Comparison of ENCODE assay signal across 8 cellular contexts in the genomic region with DNA sequence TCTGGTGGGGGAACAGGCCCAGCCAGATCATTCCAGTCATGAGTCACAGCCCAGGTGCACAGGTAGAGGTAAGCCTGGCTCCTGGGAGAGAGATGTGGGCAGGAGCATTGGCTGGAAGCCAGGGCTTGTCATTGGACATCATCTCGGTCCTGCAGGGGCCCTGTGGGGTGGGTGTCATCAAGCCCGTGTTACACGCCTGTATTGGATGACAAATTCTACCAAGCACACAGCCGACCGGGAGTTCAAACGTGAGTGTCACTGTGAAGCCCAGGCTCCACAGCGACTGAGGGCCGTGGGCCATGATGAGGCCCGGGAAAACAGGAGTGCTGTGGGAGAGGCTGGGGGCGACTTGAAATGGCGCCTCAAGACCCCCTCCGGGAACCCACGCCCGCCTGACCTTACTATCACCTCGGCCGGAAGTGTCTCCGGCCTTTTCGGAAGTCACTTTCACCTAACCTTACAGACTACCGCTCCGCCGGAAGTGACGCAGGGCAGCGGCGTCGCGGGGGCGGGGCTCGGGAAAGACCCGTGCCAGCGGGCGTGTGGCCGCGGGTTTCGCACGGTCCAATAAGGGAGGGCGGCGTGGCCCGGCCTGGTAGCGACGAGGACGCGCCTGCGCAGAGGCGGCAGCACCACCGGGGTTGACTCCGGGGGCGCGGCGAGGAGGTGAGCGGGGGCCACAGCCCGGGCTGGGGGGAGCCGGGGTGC. TPM values are rescaled to one million over a fixed set of nuclear protein-coding genes. Genes with fewer than 3 reads are reported as not detected.
A peak's percentile ranks its signal among the peaks of the same experiment; 100 is the strongest.
DNase-seq lines count a peak whose midpoint lies in the region; ATAC-seq and TF ChIP-seq lines count a peak whose summit lies in the region.

A gene (plus strand): TSS at position 629 of the 708 bp plus-strand sequence. CDS start 1,293 bp downstream, outside the sequence.

- H3K36me3 ChIP-seq in ascending aorta = peaks cover 28 to 32% of the 10 kb centered on the region in 2 donors
- peaks cover 6% of the 10 kb centered on the region for H3K36me3 ChIP-seq in rectal smooth muscle tissue (ENCODE audit: control insufficient read depth, insufficient read depth, low read length)
- H3K36me3 ChIP-seq in aorta (ENCODE audit: control insufficient read depth in 1 of 2, insufficient read depth in 2 of 2, low read length in 1 of 2) = peaks cover 0 to 2% of the 10 kb centered on the region in 2 donors

- H3K36me3 Mint-ChIP-seq in T-helper 2 cell treated with Interferon-gamma antibody and Interleukin-4, amounts not matched to agents 5 μg/mL and 100 μg/mL, for 36 hours (ENCODE audit: low read depth) = peaks cover 36% of the 10 kb centered on the region

- H3K27me3 ChIP-seq in ascending aorta (no peaks in the 10 kb centered on the region), right cardiac atrium (ENCODE audit: control insufficient read depth, insufficient read depth) (no peaks in the 10 kb centered on the region), rectal smooth muscle tissue (ENCODE audit: control insufficient read depth, insufficient read depth, low read length) (no peaks in the 10 kb centered on the region), aorta (ENCODE audit: control insufficient read depth in 1 of 2, insufficient read depth in 2 of 2, low read length in 1 of 2) (no peaks in the 10 kb centered on the region)

- H3K4me3 ChIP-seq in ascending aorta = peak within 1 kb of the TSS; percentile 91 to 97
- peak within 1 kb of the TSS; percentile 81 for H3K4me3 ChIP-seq in right cardiac atrium (ENCODE audit: low read length)
- H3K4me3 ChIP-seq in rectal smooth muscle tissue (ENCODE audit: low read length) = peak within 1 kb of the TSS; percentile 79
- H3K4me3 ChIP-seq in aorta (ENCODE audit: low read length in 2 of 2) = peak within 1 kb of the TSS; percentile 74 to 84

- no peaks in the 10 kb centered on the region for H3K9me3 Mint-ChIP-seq in T-helper 2 cell treated with Interferon-gamma antibody and Interleukin-4, amounts not matched to agents 5 μg/mL and 100 μg/mL, for 36 hours

- intact Hi-C loops in ascending aorta (cut with DNase I) (loop anchor here (1.0 to 2.0 kb wide), 2 partner anchors 30 to 64 kb away; a partner anchor contains a TSS), right cardiac atrium (cut with DNase I) (no loop called here), aorta (cut with DNase I) (loop anchor here in 1 of 2 donors (1.0 kb wide), 1 partner anchor 30 kb away; no protein-coding TSS in a partner anchor)

- H3K9ac ChIP-seq in rectal smooth muscle tissue (ENCODE audit: low read length) = peak within 1 kb of the TSS; percentile 90

- H3K4me1 ChIP-seq in ascending aorta (peaks cover 4 to 32% of the 10 kb centered on the region in 2 donors), right cardiac atrium (ENCODE audit: control insufficient read depth, insufficient read depth, low read length) (peaks cover 7% of the 10 kb centered on the region), rectal smooth muscle tissue (ENCODE audit: control insufficient read depth, insufficient read depth, low read length) (peaks cover 6% of the 10 kb centered on the region), aorta (ENCODE audit: control insufficient read depth in 1 of 2, insufficient read depth in 2 of 2, low read length in 2 of 2) (no peaks in the 10 kb centered on the region)

- H3K27ac ChIP-seq in ascending aorta (peak within 1 kb of the TSS; percentile 99), right cardiac atrium (ENCODE audit: low read length) (peak within 1 kb of the TSS; percentile 89), rectal smooth muscle tissue (ENCODE audit: low read depth, low read length) (peak within 1 kb of the TSS; percentile 100), aorta (ENCODE audit: low read depth in 1 of 2, low read length in 2 of 2) (peak within 1 kb of the TSS; percentile 76 to 94)

- peak; percentile 96 for TF ChIP-seq POLR2A in GM18505 (IDR thresholded peaks at IDR 0.05; ENCODE audit: borderline replicate concordance, extremely low read depth, insufficient read depth, insufficient read length)

- H3K4me1 Mint-ChIP-seq in T-helper 2 cell treated with Interferon-gamma antibody and Interleukin-4, amounts not matched to agents 5 μg/mL and 100 μg/mL, for 36 hours (ENCODE audit: low read depth) = peaks cover 27% of the 10 kb centered on the region

- H3K27me3 Mint-ChIP-seq in T-helper 2 cell treated with Interferon-gamma antibody and Interleukin-4, amounts not matched to agents 5 μg/mL and 100 μg/mL, for 36 hours (ENCODE audit: low read depth) = no peaks in the 10 kb centered on the region

- ATAC-seq in GM18505 (IDR thresholded peaks at IDR 0.05; ENCODE audit: unreplicated experiment) (peak; percentile 54), HG02970 (IDR thresholded peaks at IDR 0.05; ENCODE audit: low FRiP score, unreplicated experiment) (peak; percentile 52), right cardiac atrium (peak; percentile 79 to 81), aorta (ENCODE audit: low FRiP score) (peak; percentile 92)

- peak within 1 kb of the TSS; percentile 95 for H3K27ac Mint-ChIP-seq in T-helper 2 cell treated with Interferon-gamma antibody and Interleukin-4, amounts not matched to agents 5 μg/mL and 100 μg/mL, for 36 hours

- DNase-seq in NCI-H1930 (lab: John Stamatoyannopoulos, UW) (peak; percentile 93 to 98), ascending aorta (ENCODE audit: low spot score in 2 of 2) (peak; percentile 95 to 99), right cardiac atrium (peak; percentile 98 to 99 (median 99)), aorta (peak; percentile 98 to 99)
- peak; percentile 99 for DNase-seq in T-helper 2 cell treated with Interferon-gamma antibody and Interleukin-4, amounts not matched to agents 5 μg/mL and 100 μg/mL, for 36 hours (ENCODE audit: low spot score)

- H3K4me3 Mint-ChIP-seq in T-helper 2 cell treated with Interferon-gamma antibody and Interleukin-4, amounts not matched to agents 5 μg/mL and 100 μg/mL, for 36 hours = peak within 1 kb of the TSS; percentile 91

- WGBS in right cardiac atrium = 1% methylated on average over 52 of the region's 52 CpGs
- 1% methylated on average over 52 of the region's 52 CpGs for WGBS in aorta, 2 donors

- no peak for TF ChIP-seq CTCF in ascending aorta (IDR thresholded peaks at IDR 0.05)

- H3K9me3 ChIP-seq in ascending aorta (no peaks in the 10 kb centered on the region), right cardiac atrium (ENCODE audit: control insufficient read depth, low read length) (no peaks in the 10 kb centered on the region), aorta (ENCODE audit: control insufficient read depth, low read length) (no peaks in the 10 kb centered on the region)

RNA-seq across cellular contexts. Expression of the gene that starts here (rescaled TPM):
- total RNA-seq in ascending aorta (17.7 TPM), right cardiac atrium (10 to 100 TPM; 33.5 to 70.3 (median 64.4) TPM), aorta (10 to 100 TPM; 50.2 to 52.6 TPM)
- polyA plus RNA-seq in right cardiac atrium (173 TPM), aorta (100 to 1,000 TPM; 122 to 298 TPM)

Comparison
In these comparisons a context has a peak if more than half of its experiments do, and no peak if none do; other contexts are left out.
1. Peak in every context shown above with its lines: DNase-seq, ATAC-seq, H3K4me3 ChIP-seq and H3K27ac ChIP-seq.